9 cellular contexts compared by ENCODE assay signal in genomic region chr1:31663622-31664452, GRCh38. TPM values are rescaled to one million over a fixed set of nuclear protein-coding genes. Genes with fewer than 3 reads are reported as not detected.
DNase-seq lines count a peak whose midpoint lies in the region; ATAC-seq, FAIRE-seq and TF ChIP-seq lines count a peak whose summit lies in the region.
"Had no signal": no experiment of that assay in that cellular context is flagged by ENCODE, and none has a peak within 500 bp of the region (broad histone marks: within the 10 kb centered on the region; RNA-seq: fewer than 3 reads in every experiment).

No MANE protein-coding gene starts in this region.

- TF ChIP-seq CTCF in heart right ventricle (IDR thresholded peaks at IDR 0.05) = peak; percentile 83 to 92 (median 89)

- no peaks in the 10 kb centered on the region for H3K36me3 ChIP-seq in BLaER1
- H3K36me3 ChIP-seq in SJCRH30 = no peaks in the 10 kb centered on the region
- peaks cover 0 to 32% (median 0%) of the 10 kb centered on the region in 9 donors for H3K36me3 ChIP-seq in heart right ventricle
- H3K36me3 ChIP-seq in small intestine (ENCODE audit: control insufficient read depth in 2 of 2, insufficient read depth in 2 of 2, low read length in 2 of 2) = no peaks in the 10 kb centered on the region

- H3K4me3 ChIP-seq in BLaER1 (no peak overlapping the region), SJCRH30 (no peak overlapping the region), heart right ventricle (no peak overlapping the region), small intestine (ENCODE audit: low read depth in 1 of 2, low read length in 2 of 2) (no peak overlapping the region)
- H3K4me3 ChIP-seq: skin epidermis had no signal

- DNase-seq in H54 (ENCODE audit: insufficient read length, low spot score) = peak; percentile 77
- DNase-seq in SJCRH30 = peak; percentile 46 to 82
- DNase-seq in activated naive CD4-positive, alpha-beta T cell treated with anti-CD3 and anti-CD28 coated beads, Interleukin-2, amount 50 U/mL, for 72 hours (ENCODE audit: low spot score in 2 of 2) = peak in 1 of 2 donors; percentile 76
- peak; percentile 62 to 69 for DNase-seq in heart right ventricle
- peak; percentile 51 for DNase-seq in small intestine

- H3K4me2 ChIP-seq in BLaER1 = peak overlapping the region; percentile 72

- peaks cover under 1% of the 10 kb centered on the region; the same call in 1 of the 2 replicates for H3K27me3 ChIP-seq in BLaER1
- H3K27me3 ChIP-seq in SJCRH30 = peaks cover 34% of the 10 kb centered on the region
- no peaks in the 10 kb centered on the region for H3K27me3 ChIP-seq in heart right ventricle
- H3K27me3 ChIP-seq in small intestine (ENCODE audit: control insufficient read depth in 2 of 2, insufficient read depth in 2 of 2, low read length in 2 of 2) = no peaks in the 10 kb centered on the region

- intact Hi-C loops in heart right ventricle (cut with DNase I) = loop anchor here (1.0 to 10.0 kb wide), 12 partner anchors 51 to 321 kb away; no protein-coding TSS in a partner anchor

- no peaks in the 10 kb centered on the region for H3K9me3 Mint-ChIP-seq in activated naive CD4-positive, alpha-beta T cell treated with anti-CD3 and anti-CD28 coated beads, Interleukin-2, amount 50 U/mL, for 72 hours

- no peak for FAIRE-seq in H54 (lab: Jason Lieb, UNC)
- FAIRE-seq in small intestine (lab: Jason Lieb, UNC) = no peak

- no peaks in the 10 kb centered on the region for H3K36me3 Mint-ChIP-seq in activated naive CD4-positive, alpha-beta T cell treated with anti-CD3 and anti-CD28 coated beads, Interleukin-2, amount 50 U/mL, for 72 hours

- no peaks in the 10 kb centered on the region for H3K9me3 ChIP-seq in BLaER1
- no peaks in the 10 kb centered on the region for H3K9me3 ChIP-seq in SJCRH30 (replicated peaks)
- no peaks in the 10 kb centered on the region for H3K9me3 ChIP-seq in heart right ventricle
- no peaks in the 10 kb centered on the region for H3K9me3 ChIP-seq in small intestine (ENCODE audit: control insufficient read depth, low read depth)

- H4K20me1 ChIP-seq in BLaER1 = no peaks in the 10 kb centered on the region

- H3K27ac ChIP-seq in BLaER1 = peak overlapping the region; percentile 32; the same call in 1 of the 2 replicates
- H3K27ac ChIP-seq in SJCRH30 = no peak overlapping the region
- no peak overlapping the region for H3K27ac ChIP-seq in heart right ventricle
- no peak overlapping the region for H3K27ac ChIP-seq in small intestine (ENCODE audit: low read depth in 1 of 2, low read length in 1 of 2)

- peak; percentile 40 to 48 for ATAC-seq in activated naive CD4-positive, alpha-beta T cell treated with anti-CD3 and anti-CD28 coated beads, Interleukin-2, amount 50 U/mL, for 72 hours
- ATAC-seq in heart right ventricle = peak in 7 of 8 donors; percentile 33 to 66 (median 52)
- no peak for ATAC-seq in GM21825 (IDR thresholded peaks at IDR 0.05; ENCODE audit: unreplicated experiment)
- ATAC-seq in HG03175 (IDR thresholded peaks at IDR 0.05; ENCODE audit: unreplicated experiment) = no peak

- no peak overlapping the region for H3K27ac Mint-ChIP-seq in activated naive CD4-positive, alpha-beta T cell treated with anti-CD3 and anti-CD28 coated beads, Interleukin-2, amount 50 U/mL, for 72 hours

- no peak for TF ChIP-seq POLR2A in H54 (IDR thresholded peaks at IDR 0.05; ENCODE audit: low read depth, low read length)

- no peak overlapping the region for H3K9ac ChIP-seq in BLaER1

- peaks cover 96% of the 10 kb centered on the region for H3K4me1 ChIP-seq in BLaER1
- peaks cover 9% of the 10 kb centered on the region; the same call in 1 of the 2 replicates for H3K4me1 ChIP-seq in SJCRH30
- peaks cover 6 to 26% (median 15%) of the 10 kb centered on the region in 9 donors for H3K4me1 ChIP-seq in heart right ventricle
- peaks cover 0 to 2% of the 10 kb centered on the region in 2 donors for H3K4me1 ChIP-seq in small intestine (ENCODE audit: control insufficient read depth in 2 of 2, insufficient read depth in 1 of 2, low read depth in 1 of 2, low read length in 1 of 2)

- WGBS in heart right ventricle, 2 donors = 52 to 56% methylated on average over 9 of the region's 9 CpGs
- WGBS in small intestine, 3 donors = 38 to 55% (median 48%) methylated on average over 7 to 9 of the region's 9 CpGs

RNA-seq across cellular contexts. Expression of gene PEF1, which starts 19.2 kb away (rescaled TPM):
- 64.8 and 72.3 TPM in 2 replicates for total RNA-seq in SJCRH30 (2014; rRNA removed; shearing (Covaris generic))
- total RNA-seq in activated naive CD4-positive, alpha-beta T cell treated with anti-CD3 and anti-CD28 coated beads, Interleukin-2, amount 50 U/mL, for 72 hours = 10 to 100 TPM; 55.4 to 55.8 TPM
- total RNA-seq in heart right ventricle = 10 to 100 TPM; 35.0 to 47.9 (median 40.0) TPM
- polyA plus RNA-seq in heart right ventricle (10 to 100 TPM; 35.4 to 94.3 TPM), small intestine (10 to 100 TPM; 55.5 to 72.2 (median 58.9) TPM)

RNA-seq across cellular contexts. Expression of gene COL16A1, which starts 40.0 kb away (rescaled TPM):
- 2.6 and 2.7 TPM in 2 replicates for total RNA-seq in SJCRH30 (2014; rRNA removed; shearing (Covaris generic))
- under 1 TPM in 1 of 2 donors, not detected in 1; 0.21 TPM for total RNA-seq in activated naive CD4-positive, alpha-beta T cell treated with anti-CD3 and anti-CD28 coated beads, Interleukin-2, amount 50 U/mL, for 72 hours
- total RNA-seq in heart right ventricle = 10 to 100 TPM in 9 of 10 donors, 1 to 10 TPM in 1; 7.4 to 35.3 (median 16.6) TPM
- 10 to 100 TPM in 1 of 2 donors, 1 to 10 TPM in 1; 8.3 to 33.1 TPM for polyA plus RNA-seq in heart right ventricle
- 10 to 100 TPM; 12.3 to 18.1 (median 15.3) TPM for polyA plus RNA-seq in small intestine

RNA-seq across cellular contexts. Expression of gene HCRTR1, which starts 46.3 kb away (rescaled TPM):
- total RNA-seq in SJCRH30 (2014; rRNA removed; shearing (Covaris generic)) = not detected in 2 replicates
- not detected for total RNA-seq in activated naive CD4-positive, alpha-beta T cell treated with anti-CD3 and anti-CD28 coated beads, Interleukin-2, amount 50 U/mL, for 72 hours
- total RNA-seq in heart right ventricle = under 1 TPM in 6 of 10 donors, not detected in 4; 0.17 to 0.92 (median 0.37) TPM
- polyA plus RNA-seq in heart right ventricle (1 to 10 TPM in 1 of 2 donors, under 1 TPM in 1; 0.20 to 1.5 TPM), small intestine (under 1 TPM in 1 of 3 donors, not detected in 2; 0.06 TPM)

Comparison
In these comparisons a context has a peak if more than half of its experiments do, and no peak if none do; other contexts are left out.
1. ATAC-seq: peak in activated naive CD4-positive, alpha-beta T cell treated with anti-CD3 and anti-CD28 coated beads, Interleukin-2, amount 50 U/mL, for 72 hours (2 of 2) and heart right ventricle (7 of 8); none in GM21825 (single experiment) and HG03175 (single experiment).